25 cellular contexts compared by ENCODE assay signal in genomic region chr2:231133365-231134114, GRCh38. TPM values are rescaled to one million over a fixed set of nuclear protein-coding genes. Genes with fewer than 3 reads are reported as not detected.
A peak's percentile ranks its signal among the peaks of the same experiment; 100 is the strongest.
DNase-seq lines count a peak whose midpoint lies in the region; ATAC-seq, FAIRE-seq and TF ChIP-seq lines count a peak whose summit lies in the region.
"Had no signal": no experiment of that assay in that cellular context is flagged by ENCODE, and none has a peak within 500 bp of the region (broad histone marks: within the 10 kb centered on the region; RNA-seq: fewer than 3 reads in every experiment).

No MANE protein-coding gene starts in this region.

- no peak overlapping the region for H3K27ac ChIP-seq in caudate nucleus (ENCODE audit: low read depth, low read length)
- H3K27ac ChIP-seq: SJSA1, upper lobe of right lung had no signal

- H3K36me3 ChIP-seq in bronchial epithelial cell (ENCODE audit: control insufficient read depth, insufficient read depth, low read length), result no peaks in the 10 kb centered on the region
- H3K36me3 ChIP-seq: ascending aorta, BE2C, left ventricle myocardium inferior, upper lobe of right lung had no signal

- DNase-seq in NCI-H510A treated with DMSO at 0.1 percent for 48 hours (lab: John Stamatoyannopoulos, UW) (peak; percentile 56), NCI-H510A (lab: John Stamatoyannopoulos, UW) (no peak), bronchial epithelial cell (ENCODE audit: low read depth) (peak; percentile 23), left lobe of liver (ENCODE audit: low spot score) (peak; percentile 64), SKM-1 treated with dmso at 0.1 percent for 144 hours (lab: John Stamatoyannopoulos, UW; ENCODE audit: unreplicated experiment) (no peak), GM13976 (ENCODE audit: low spot score) (no peak), caudate nucleus (lab: John Stamatoyannopoulos, UW) (no peak)
- DNase-seq: 8988T; activated naive CD4-positive, alpha-beta T cell treated with anti-CD3 and anti-CD28 coated beads, Interleukin-2, amount 50 U/mL, for 16 hours; activated T-cell treated with anti-CD3 and anti-CD28 coated beads, Interleukin-2, amount 50 U/mL, for 72 hours; BE2C; COR-L47; effector CD4-positive, alpha-beta T cell; left ventricle myocardium inferior; mucosa of descending colon; NCI-H1048; NCI-H1930; NCI-H226; upper lobe of right lung had no signal

- no peak overlapping the region for H3K4me3 ChIP-seq in bronchial epithelial cell (ENCODE audit: low read depth, low read length)
- H3K4me3 ChIP-seq: ascending aorta, left ventricle myocardium inferior, mucosa of descending colon, SJSA1, upper lobe of right lung had no signal

- no peak for FAIRE-seq in bronchial epithelial cell (lab: Jason Lieb, UNC)

- TF ChIP-seq CTCF in bronchial epithelial cell (IDR thresholded peaks at IDR 0.05; ENCODE audit: insufficient read depth, low read length, severe bottlenecking), result no peak
- no peak for TF ChIP-seq CTCF in GM13976 (IDR thresholded peaks at IDR 0.05; ENCODE audit: borderline replicate concordance, control extremely low read depth, extremely low read depth, insufficient read depth, missing control alignments)

- peak; percentile 82 for ATAC-seq in left lobe of liver
- ATAC-seq in GM18502 (IDR thresholded peaks at IDR 0.05; ENCODE audit: poor library complexity, unreplicated experiment), result no peak
- ATAC-seq: activated CD4-positive, CD25-positive, alpha-beta regulatory T cell treated with anti-CD3 and anti-CD28 coated beads, Interleukin-2, amount 50 U/mL, for 24 hours; activated T-cell treated with anti-CD3 and anti-CD28 coated beads, Interleukin-2, amount 50 U/mL, for 72 hours; mucosa of descending colon; upper lobe of right lung had no signal

- in situ Hi-C loops in GM13976 (cut with MboI; ENCODE audit: low sequenced_read_pairs, unreplicated experiment), result no loop called here

- no peaks in the 10 kb centered on the region for H3K27me3 ChIP-seq in bronchial epithelial cell (ENCODE audit: control insufficient read depth, insufficient read depth, low read length)
- H3K27me3 ChIP-seq: ascending aorta, BE2C, SJSA1, upper lobe of right lung had no signal

RNA-seq across cellular contexts. Expression of gene HTR2B, which starts 8.7 kb away (rescaled TPM):
- total RNA-seq in bronchial epithelial cell (0.13 and 0.53 TPM in 2 replicates), left lobe of liver (0.35 TPM)
- total RNA-seq: activated CD8-positive, alpha-beta memory T cell treated with anti-CD3 and anti-CD28 coated beads for 36 hours; activated T-cell treated with anti-CD3 and anti-CD28 coated beads, Interleukin-2, amount 50 U/mL, for 72 hours; neural crest cell had no signal

Comparison
In these comparisons a context has a peak if more than half of its experiments do, and no peak if none do; other contexts are left out.
1. DNase-seq: peak in NCI-H510A treated with DMSO at 0.1 percent for 48 hours (single experiment), bronchial epithelial cell (single experiment) and left lobe of liver (single experiment); none in NCI-H510A (single experiment), SKM-1 treated with dmso at 0.1 percent for 144 hours (single experiment), GM13976 (single experiment) and caudate nucleus (0 of 61).